8 cellular contexts compared by ENCODE assay signal in the genomic region with DNA sequence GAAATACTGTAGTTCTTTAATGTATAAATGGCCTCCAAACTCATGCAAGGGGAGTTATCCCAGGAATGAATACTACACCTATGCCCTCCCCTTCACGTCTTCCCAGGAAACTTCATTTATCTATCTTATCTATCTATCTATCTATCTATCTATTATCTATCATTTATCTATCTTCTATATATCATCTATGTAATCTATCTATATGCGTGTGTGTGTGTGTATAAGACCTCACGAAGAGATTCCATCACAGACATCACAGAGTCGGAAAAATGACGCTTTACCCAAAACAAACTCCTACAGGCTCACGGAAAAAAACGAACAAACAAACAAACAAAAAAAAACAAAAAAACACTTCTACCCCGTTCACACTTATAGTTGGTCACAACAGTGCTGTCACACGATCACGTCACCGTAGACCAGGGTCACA. TPM values are rescaled to one million over a fixed set of nuclear protein-coding genes. Genes with fewer than 3 reads are reported as not detected.
DNase-seq lines count a peak whose midpoint lies in the region; ATAC-seq, FAIRE-seq and TF ChIP-seq lines count a peak whose summit lies in the region.

No MANE protein-coding gene starts in this region.

- H3K36me3 Mint-ChIP-seq in MCF 10A (ENCODE audit: insufficient read depth, unreplicated experiment), result peaks cover 69% of the 10 kb centered on the region
- H3K36me3 Mint-ChIP-seq in mesothelial cell of epicardium, result peaks cover 24% of the 10 kb centered on the region

- DNase-seq in cardiac muscle cell (ENCODE audit: low read depth in 1 of 2, low spot score in 1 of 2), result no peak
- no peak for DNase-seq in Right ventricle myocardium superior
- no peak for DNase-seq in MCF 10A (ENCODE audit: unreplicated experiment)
- DNase-seq in mesothelial cell of epicardium (ENCODE audit: low spot score in 2 of 2, unreplicated experiment in 2 of 2), result no peak
- no peak for DNase-seq in urothelium cell line (ENCODE audit: low spot score)
- DNase-seq in AG08396 (ENCODE audit: low spot score), result no peak
- DNase-seq in left colon, result no peak

- CTCF ChIA-PET in MCF 10A (lab: Yijun Ruan, JAX), result interaction anchor here (0.6 to 1.7 kb wide), 2 partner anchors 85 to 114 kb away, joined by 3 to 4 read pairs; no protein-coding TSS in a partner anchor

- H3K27me3 ChIP-seq in cardiac muscle cell, result no peaks in the 10 kb centered on the region

- ATAC-seq in Right ventricle myocardium superior (ENCODE audit: poor library complexity) (no peak), HG03354 (IDR thresholded peaks at IDR 0.05; ENCODE audit: poor library complexity, severe bottlenecking, unreplicated experiment) (no peak), left colon (no peak)

- H3K9me3 Mint-ChIP-seq in MCF 10A (ENCODE audit: unreplicated experiment) (no peaks in the 10 kb centered on the region), mesothelial cell of epicardium (peaks cover 4% of the 10 kb centered on the region)

- peaks cover 10% of the 10 kb centered on the region for H3K4me1 ChIP-seq in cardiac muscle cell (ENCODE audit: low read depth)

- H3K27ac Mint-ChIP-seq in MCF 10A (ENCODE audit: low read depth, unreplicated experiment) (peak overlapping the region; percentile 99), mesothelial cell of epicardium (peak overlapping the region; percentile 97)

- peaks cover 7% of the 10 kb centered on the region for H3K36me3 ChIP-seq in cardiac muscle cell

- H3K4me1 Mint-ChIP-seq in MCF 10A (ENCODE audit: insufficient read depth, unreplicated experiment) (peaks cover 26% of the 10 kb centered on the region), mesothelial cell of epicardium (peaks cover 25% of the 10 kb centered on the region)

- H3K4me3 Mint-ChIP-seq in MCF 10A (ENCODE audit: unreplicated experiment) (peak overlapping the region; percentile 93), mesothelial cell of epicardium (peak overlapping the region; percentile 91)

- TF ChIP-seq CTCF in cardiac muscle cell (IDR thresholded peaks at IDR 0.05; ENCODE audit: low read depth, low read length) (no peak), MCF 10A (IDR thresholded peaks at IDR 0.05; ENCODE audit: unreplicated experiment) (no peak), mesothelial cell of epicardium (IDR thresholded peaks at IDR 0.05; ENCODE audit: unreplicated experiment) (no peak)

- POLR2A ChIA-PET in MCF 10A (lab: Yijun Ruan, JAX), result interaction anchor here (0.6 to 3.3 kb wide), 23 partner anchors 9 to 1082 kb away, joined by 3 to 67 read pairs (median 6); partner anchors contain the start of genes ZFP14, ZNF146, ZNF260 and ZNF345

- H3K27ac ChIP-seq in cardiac muscle cell, result peak overlapping the region; percentile 93

- H3K27me3 Mint-ChIP-seq in MCF 10A (ENCODE audit: insufficient read depth, unreplicated experiment) (no peaks in the 10 kb centered on the region), mesothelial cell of epicardium (ENCODE audit: low read depth) (no peaks in the 10 kb centered on the region)

- no peaks in the 10 kb centered on the region for H3K9me3 ChIP-seq in cardiac muscle cell (ENCODE audit: low read depth)

- BruUV-seq in MCF 10A (replicated peaks; lab: Mats Ljungman, UMichigan), result TSS peak; percentile 69

- peak overlapping the region; percentile 75 for H3K4me3 ChIP-seq in cardiac muscle cell

- peak; percentile 52 for FAIRE-seq in urothelium cell line (lab: Jason Lieb, UNC)

- intact Hi-C loops in Right ventricle myocardium superior (cut with DNase I), result loop anchor here (5.0 kb wide), 1 partner anchor 115 kb away; the partner anchor contains the start of gene ZNF567
- intact Hi-C loops in MCF 10A (cut with micrococcal nuclease), result loop anchor here (2.0 to 10.0 kb wide), 3 partner anchors 44 to 194 kb away; partner anchors contain the start of genes ZFP14, ZNF260 and ZNF461
- intact Hi-C loops in left colon (cut with DNase I, micrococcal nuclease), result no loop called here

RNA-seq across cellular contexts. Expression of gene ZNF529, which starts 0.5 kb away (rescaled TPM):
- total RNA-seq in cardiac muscle cell (18.6 and 19.2 TPM in 2 replicates), Right ventricle myocardium superior (13.4 TPM), MCF 10A (2022) (11.4 and 12.8 TPM in 2 replicates), mesothelial cell of epicardium (29.0 to 33.5 TPM (median 32.0 TPM) in 3 replicates), left colon (1 to 10 TPM; 4.8 to 4.9 TPM)
- 10.9 and 16.5 TPM in 2 replicates for polyA plus RNA-seq in cardiac muscle cell

RNA-seq across cellular contexts. Expression of gene ZNF382, which starts 32.5 kb away (rescaled TPM):
- total RNA-seq in cardiac muscle cell (30.0 and 57.8 TPM in 2 replicates), Right ventricle myocardium superior (19.1 TPM), MCF 10A (2022) (0.51 and 0.81 TPM in 2 replicates), mesothelial cell of epicardium (21.1 to 22.2 TPM (median 21.2 TPM) in 3 replicates), left colon (1 to 10 TPM in 1 of 2 donors, under 1 TPM in 1; 0.49 to 1.5 TPM)
- 14.5 and 30.3 TPM in 2 replicates for polyA plus RNA-seq in cardiac muscle cell

RNA-seq across cellular contexts. Expression of gene ZNF260, which starts 44.5 kb away (rescaled TPM):
- total RNA-seq in cardiac muscle cell (10.5 and 12.3 TPM in 2 replicates), Right ventricle myocardium superior (7.6 TPM), MCF 10A (2022) (13.8 and 14.5 TPM in 2 replicates), mesothelial cell of epicardium (26.7 to 32.8 TPM (median 29.2 TPM) in 3 replicates), left colon (1 to 10 TPM; 6.6 to 7.2 TPM)
- 17.5 and 32.0 TPM in 2 replicates for polyA plus RNA-seq in cardiac muscle cell

Comparison
In these comparisons a context has a peak if more than half of its experiments do, and no peak if none do; other contexts are left out.
1. intact Hi-C loops: an anchor here in Right ventricle myocardium superior (5.0 kb wide) and MCF 10A (2.0 to 10.0 kb wide); none called in left colon.